ENCODE assay signal across 1 cellular context in the genomic region with DNA sequence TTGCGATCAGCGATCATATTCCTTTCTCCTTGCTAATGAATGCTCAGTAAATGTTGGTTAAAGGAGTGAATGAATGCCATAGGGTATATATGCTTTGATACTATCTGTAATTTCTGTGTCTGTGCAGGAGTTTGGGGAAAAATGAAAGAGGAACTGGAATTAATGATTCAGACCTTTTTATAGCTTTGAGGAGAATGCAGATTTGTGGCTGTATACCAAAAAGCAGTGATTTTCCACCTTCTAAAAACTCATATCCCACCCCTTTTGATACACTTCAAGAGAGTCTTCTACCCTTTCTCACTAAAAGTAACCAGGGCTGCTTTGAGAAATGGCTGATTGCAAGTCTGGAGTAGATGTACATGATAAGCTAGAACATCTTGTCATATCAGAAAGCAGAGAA.
A peak's percentile ranks its signal among the peaks of the same experiment; 100 is the strongest.
TF ChIP-seq lines count a peak whose summit lies in the region.

No MANE protein-coding gene starts in this region.

TF ChIP-seq in GM12878, 131 proteins besides CTCF, POLR2A, EP300 and RAD21:
- TF ChIP-seq EZH2 (IDR thresholded peaks at IDR 0.05; ENCODE audit: borderline replicate concordance, control insufficient read depth, low read depth, low read length) (no peak), ZNF24 (IDR thresholded peaks at IDR 0.05) (peak; percentile 85), SPI1 (IDR thresholded peaks at IDR 0.05; ENCODE audit: borderline replicate concordance, insufficient read depth, low read depth, low read length) (peak; percentile 53), POU2F2 (IDR thresholded peaks at IDR 0.05; ENCODE audit: borderline replicate concordance, low read depth, low read length) (no peak)
